Comparison of ENCODE assay signal across 1 cellular context in genomic region chr16:15610369-15610871, GRCh38.
TF ChIP-seq lines count a peak whose summit lies in the region.

No MANE protein-coding gene starts in this region.

TF ChIP-seq in IMR-90, 13 proteins besides CTCF, POLR2A, EP300 and RAD21:
- TF ChIP-seq MAFK (IDR thresholded peaks at IDR 0.05; ENCODE audit: low read depth, low read length) (peak; percentile 49), MAZ (IDR thresholded peaks at IDR 0.05; ENCODE audit: borderline replicate concordance, low read depth, low read length) (no peak)
